Comparison of ENCODE assay signal across 21 cellular contexts in the genomic region with DNA sequence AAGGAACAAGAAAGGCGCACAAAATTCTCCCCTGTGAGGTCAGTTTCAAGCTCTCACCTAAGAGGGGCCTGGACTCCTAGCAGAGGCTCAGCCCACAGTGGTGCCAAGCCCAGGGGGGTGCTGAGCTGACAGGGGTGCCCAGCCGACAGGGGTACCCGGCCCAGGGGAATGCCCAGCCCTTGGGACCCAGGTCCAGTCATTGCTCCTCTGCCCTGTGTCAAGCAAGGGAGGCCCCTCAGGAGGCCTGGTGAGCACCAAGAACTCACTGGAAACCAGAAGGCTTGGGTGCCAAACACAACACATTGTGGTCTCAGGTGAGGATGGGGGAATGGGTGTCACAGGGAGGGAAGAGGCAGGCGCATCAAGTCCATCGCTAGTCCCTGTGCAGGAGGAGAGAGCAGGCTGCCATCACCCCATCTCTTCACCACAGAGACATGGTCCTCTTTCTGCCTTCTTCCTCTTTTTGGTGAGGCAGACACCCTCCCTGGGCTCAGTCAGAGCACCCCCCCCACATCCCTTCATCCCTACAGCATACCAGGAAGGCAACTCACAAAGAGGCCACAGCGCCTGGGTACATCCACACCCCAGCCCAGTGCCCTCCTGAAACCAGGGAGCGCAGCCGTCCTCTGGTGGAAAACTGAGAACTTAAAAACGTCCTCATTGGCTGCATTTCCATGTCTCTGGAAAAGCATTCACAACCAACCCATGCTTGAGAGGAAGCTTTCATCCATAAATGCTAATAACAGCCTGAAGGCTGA.
"Had no signal": no experiment of that assay in that cellular context is flagged by ENCODE, and none has a peak within 500 bp of the region (broad histone marks: within the 10 kb centered on the region; RNA-seq: fewer than 3 reads in every experiment).

No MANE protein-coding gene starts in this region.

- H3K27ac ChIP-seq: skin epidermis, suprapubic skin had no signal

- H3K36me3 Mint-ChIP-seq: activated CD8-positive, alpha-beta memory T cell treated with anti-CD3 and anti-CD28 coated beads, Interleukin-2, amount 10 ng/mL, durations not matched to agents 7 days and 5 days; natural killer cell had no signal

- ATAC-seq: activated CD4-positive, CD25-positive, alpha-beta regulatory T cell treated with anti-CD3 and anti-CD28 coated beads, Interleukin-2, amount 50 U/mL, for 24 hours; activated CD8-positive, alpha-beta memory T cell treated with anti-CD3 and anti-CD28 coated beads, Interleukin-2, amount 10 ng/mL, durations not matched to agents 7 days and 5 days; natural killer cell had no signal

- H3K4me3 ChIP-seq: lung, skin epidermis, suprapubic skin had no signal

- H3K4me3 Mint-ChIP-seq: activated CD8-positive, alpha-beta memory T cell treated with anti-CD3 and anti-CD28 coated beads, Interleukin-2, amount 10 ng/mL, durations not matched to agents 7 days and 5 days; activated naive CD4-positive, alpha-beta T cell treated with anti-CD3 and anti-CD28 coated beads for 36 hours; dendritic cell treated with granulocyte-macrophage colony-stimulating factor and Interleukin-4, amounts not matched to agents 40 ng/mL and 50 ng/mL, for 4 days; natural killer cell; stimulated activated naive CD8-positive, alpha-beta T cell treated with anti-CD3 and anti-CD28 coated beads, Interleukin-15, Interleukin-2, amounts not matched to agents 100 ng/mL and 50 ng/mL, for 24 hours had no signal

- H3K27ac Mint-ChIP-seq: activated CD8-positive, alpha-beta memory T cell treated with anti-CD3 and anti-CD28 coated beads, Interleukin-2, amount 10 ng/mL, durations not matched to agents 7 days and 5 days; activated naive CD4-positive, alpha-beta T cell treated with anti-CD3 and anti-CD28 coated beads for 36 hours; activated T-helper 2 cell treated with anti-CD3 and anti-CD28 coated beads, Interferon-gamma antibody, Interleukin-2, Interleukin-4, amounts not matched to agents 10 μg/mL and 5 μg/mL and 100 μg/mL, durations not matched to agents 14 hours and 24 hours and 36 hours; dendritic cell treated with granulocyte-macrophage colony-stimulating factor and Interleukin-4, amounts not matched to agents 40 ng/mL and 50 ng/mL, for 4 days; stimulated activated naive CD8-positive, alpha-beta T cell treated with anti-CD3 and anti-CD28 coated beads, Interleukin-15, Interleukin-2, amounts not matched to agents 100 ng/mL and 50 ng/mL, for 24 hours had no signal

- H3K27me3 Mint-ChIP-seq: dendritic cell treated with granulocyte-macrophage colony-stimulating factor and Interleukin-4, amounts not matched to agents 40 ng/mL and 50 ng/mL, for 4 days; stimulated activated naive CD8-positive, alpha-beta T cell treated with anti-CD3 and anti-CD28 coated beads, Interleukin-15, Interleukin-2, amounts not matched to agents 100 ng/mL and 50 ng/mL, for 24 hours had no signal

- FAIRE-seq: astrocyte, bronchial epithelial cell, islet of Langerhans had no signal

- H3K4me1 Mint-ChIP-seq: activated CD8-positive, alpha-beta memory T cell treated with anti-CD3 and anti-CD28 coated beads, Interleukin-2, amount 10 ng/mL, durations not matched to agents 7 days and 5 days; natural killer cell had no signal

- H3K36me3 ChIP-seq: suprapubic skin had no signal

- DNase-seq: activated CD4-positive, alpha-beta T cell treated with anti-CD3 and anti-CD28 coated beads, Interleukin-2, amount 50 U/mL, for 48 hours; activated CD8-positive, alpha-beta memory T cell treated with anti-CD3 and anti-CD28 coated beads, Interleukin-2, amount 10 ng/mL, durations not matched to agents 7 days and 5 days; activated naive CD4-positive, alpha-beta T cell treated with anti-CD3 and anti-CD28 coated beads for 36 hours; activated T-cell treated with anti-CD3 and anti-CD28 coated beads, Interleukin-2, amount 50 U/mL, for 1 hour; effector memory CD4-positive, alpha-beta T cell; foreskin melanocyte; head of caudate nucleus; natural killer cell; stimulated activated CD4-positive, alpha-beta T cell treated with anti-CD3 and anti-CD28 coated beads, Interleukin-4, amount 100 ng/mL, for 4 hours; stimulated activated CD8-positive, alpha-beta memory T cell treated with anti-CD3 and anti-CD28 coated beads, Interleukin-4, amount 100 ng/mL, for 48 hours; trophoblast cell had no signal

- H3K9me3 ChIP-seq: suprapubic skin had no signal

- H3K27me3 ChIP-seq: suprapubic skin had no signal

- H3K9me3 Mint-ChIP-seq: activated naive CD4-positive, alpha-beta T cell treated with anti-CD3 and anti-CD28 coated beads for 36 hours; activated T-helper 2 cell treated with anti-CD3 and anti-CD28 coated beads, Interferon-gamma antibody, Interleukin-2, Interleukin-4, amounts not matched to agents 10 μg/mL and 5 μg/mL and 100 μg/mL, durations not matched to agents 14 hours and 24 hours and 36 hours; dendritic cell treated with granulocyte-macrophage colony-stimulating factor and Interleukin-4, amounts not matched to agents 40 ng/mL and 50 ng/mL, for 4 days; natural killer cell; stimulated activated naive CD8-positive, alpha-beta T cell treated with anti-CD3 and anti-CD28 coated beads, Interleukin-15, Interleukin-2, amounts not matched to agents 100 ng/mL and 50 ng/mL, for 24 hours had no signal
